In the genomic region with DNA sequence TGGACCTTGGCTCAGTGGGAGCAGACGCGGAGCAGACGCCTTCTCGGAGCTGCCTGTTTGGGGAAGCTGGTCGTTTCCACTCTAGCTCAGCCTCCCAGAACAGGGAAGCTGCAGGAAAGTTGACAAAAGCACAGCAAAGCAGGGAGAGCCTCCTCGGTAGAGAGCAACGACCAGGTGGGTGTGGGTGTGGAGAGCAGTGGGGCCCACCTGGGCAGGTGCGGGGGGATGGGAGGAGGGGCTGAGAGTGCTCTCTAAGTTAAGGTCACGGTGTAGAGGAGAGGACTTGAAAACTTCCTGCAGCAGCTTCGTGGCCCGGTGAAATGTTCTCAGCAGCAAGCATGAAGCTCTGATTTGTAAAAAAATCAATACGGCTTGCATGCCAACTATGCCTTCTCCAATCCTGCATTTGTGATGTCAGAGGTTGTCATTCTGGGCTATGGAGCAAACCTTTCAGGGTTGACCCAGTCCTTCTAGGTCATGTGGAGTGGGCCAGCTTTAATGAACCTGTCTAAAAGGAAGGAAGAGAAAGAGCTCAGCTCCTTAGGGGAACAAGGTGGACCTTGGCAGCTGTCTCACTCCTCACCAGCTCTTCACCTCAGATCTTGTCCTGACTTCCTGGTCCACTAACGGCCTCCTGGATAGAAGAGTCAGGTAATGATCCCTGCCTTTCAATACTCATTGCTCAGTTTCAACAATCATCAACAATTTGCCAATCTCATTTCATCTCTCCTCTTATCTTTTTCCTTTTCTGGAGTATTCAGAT, we compare ENCODE assay signal across 7 cellular contexts.
DNase-seq lines count a peak whose midpoint lies in the region; ATAC-seq and TF ChIP-seq lines count a peak whose summit lies in the region.

No MANE protein-coding gene starts in this region.

- no peaks in the 10 kb centered on the region for H3K27me3 Mint-ChIP-seq in activated T-helper 1 cell treated with anti-CD3 and anti-CD28 coated beads, Interleukin-12 subunit alpha, Interleukin-12 subunit beta, Interleukin-2, Interleukin-4 antibody, amounts not matched to agents 30 ng/mL and 10 ng/mL and 1 ng/mL, durations not matched to agents 14 hours and 24 hours and 36 hours (ENCODE audit: insufficient read depth)
- H3K27me3 Mint-ChIP-seq in natural killer cell treated with Interleukin-12 subunit alpha and Interleukin-12 subunit beta and Interleukin-15 and Interleukin-18, amount 100 ng/mL, for 72 hours = peaks cover 0 to 29% of the 10 kb centered on the region in 2 donors

- H3K9me3 Mint-ChIP-seq in activated T-helper 1 cell treated with anti-CD3 and anti-CD28 coated beads, Interleukin-12 subunit alpha, Interleukin-12 subunit beta, Interleukin-2, Interleukin-4 antibody, amounts not matched to agents 30 ng/mL and 10 ng/mL and 1 ng/mL, durations not matched to agents 14 hours and 24 hours and 36 hours = no peaks in the 10 kb centered on the region
- no peaks in the 10 kb centered on the region for H3K9me3 Mint-ChIP-seq in natural killer cell treated with Interleukin-12 subunit alpha and Interleukin-12 subunit beta and Interleukin-15 and Interleukin-18, amount 100 ng/mL, for 72 hours

- no peak for DNase-seq in activated T-helper 1 cell treated with anti-CD3 and anti-CD28 coated beads, Interleukin-12 subunit alpha, Interleukin-12 subunit beta, Interleukin-2, Interleukin-4 antibody, amounts not matched to agents 30 ng/mL and 10 ng/mL and 1 ng/mL, durations not matched to agents 14 hours and 24 hours and 36 hours (ENCODE audit: low spot score)
- no peak for DNase-seq in natural killer cell treated with Interleukin-12 subunit alpha and Interleukin-12 subunit beta and Interleukin-15 and Interleukin-18, amount 100 ng/mL, for 72 hours (ENCODE audit: low spot score)
- DNase-seq in kidney glomerular epithelial cell (lab: John Stamatoyannopoulos, UW) = no peak
- DNase-seq in BE2C = no peak

- TF ChIP-seq CTCF in BE2C (IDR thresholded peaks at IDR 0.05; ENCODE audit: low read depth, low read length) = no peak

- no peaks in the 10 kb centered on the region for H3K4me1 ChIP-seq in BE2C

- H3K4me1 Mint-ChIP-seq in activated T-helper 1 cell treated with anti-CD3 and anti-CD28 coated beads, Interleukin-12 subunit alpha, Interleukin-12 subunit beta, Interleukin-2, Interleukin-4 antibody, amounts not matched to agents 30 ng/mL and 10 ng/mL and 1 ng/mL, durations not matched to agents 14 hours and 24 hours and 36 hours (ENCODE audit: low read depth) = peaks cover 69% of the 10 kb centered on the region
- peaks cover 22 to 23% of the 10 kb centered on the region in 2 donors for H3K4me1 Mint-ChIP-seq in natural killer cell treated with Interleukin-12 subunit alpha and Interleukin-12 subunit beta and Interleukin-15 and Interleukin-18, amount 100 ng/mL, for 72 hours (ENCODE audit: low read depth in 2 of 2)

- H3K4me3 Mint-ChIP-seq in activated T-helper 1 cell treated with anti-CD3 and anti-CD28 coated beads, Interleukin-12 subunit alpha, Interleukin-12 subunit beta, Interleukin-2, Interleukin-4 antibody, amounts not matched to agents 30 ng/mL and 10 ng/mL and 1 ng/mL, durations not matched to agents 14 hours and 24 hours and 36 hours = peak overlapping the region; percentile 86
- peak overlapping the region; percentile 80 for H3K4me3 Mint-ChIP-seq in natural killer cell treated with Interleukin-12 subunit alpha and Interleukin-12 subunit beta and Interleukin-15 and Interleukin-18, amount 100 ng/mL, for 72 hours

- peak overlapping the region; percentile 95 for H3K27ac Mint-ChIP-seq in activated T-helper 1 cell treated with anti-CD3 and anti-CD28 coated beads, Interleukin-12 subunit alpha, Interleukin-12 subunit beta, Interleukin-2, Interleukin-4 antibody, amounts not matched to agents 30 ng/mL and 10 ng/mL and 1 ng/mL, durations not matched to agents 14 hours and 24 hours and 36 hours
- peak overlapping the region; percentile 31 to 47 for H3K27ac Mint-ChIP-seq in natural killer cell treated with Interleukin-12 subunit alpha and Interleukin-12 subunit beta and Interleukin-15 and Interleukin-18, amount 100 ng/mL, for 72 hours

- no peaks in the 10 kb centered on the region for H3K36me3 Mint-ChIP-seq in activated T-helper 1 cell treated with anti-CD3 and anti-CD28 coated beads, Interleukin-12 subunit alpha, Interleukin-12 subunit beta, Interleukin-2, Interleukin-4 antibody, amounts not matched to agents 30 ng/mL and 10 ng/mL and 1 ng/mL, durations not matched to agents 14 hours and 24 hours and 36 hours (ENCODE audit: low read depth)
- no peaks in the 10 kb centered on the region for H3K36me3 Mint-ChIP-seq in natural killer cell treated with Interleukin-12 subunit alpha and Interleukin-12 subunit beta and Interleukin-15 and Interleukin-18, amount 100 ng/mL, for 72 hours

- H3K4me3 ChIP-seq in BE2C (ENCODE audit: low read depth, low read length) = no peak overlapping the region

- ATAC-seq in GM18511 (IDR thresholded peaks at IDR 0.05; ENCODE audit: unreplicated experiment) = peak; percentile 15
- peak; percentile 15 for ATAC-seq in HG02884 (IDR thresholded peaks at IDR 0.05; ENCODE audit: unreplicated experiment)
- no peak for ATAC-seq in natural killer cell treated with Interleukin-12 subunit alpha and Interleukin-12 subunit beta and Interleukin-15 and Interleukin-18, amount 100 ng/mL, for 72 hours
- ATAC-seq in HG02610 (IDR thresholded peaks at IDR 0.05; ENCODE audit: unreplicated experiment) = no peak

- intact Hi-C loops in activated T-helper 1 cell treated with anti-CD3 and anti-CD28 coated beads, Interleukin-12 subunit alpha, Interleukin-12 subunit beta, Interleukin-2, Interleukin-4 antibody, amounts not matched to agents 30 ng/mL and 10 ng/mL and 1 ng/mL, durations not matched to agents 14 hours and 24 hours and 36 hours (cut with micrococcal nuclease) = loop anchor here (5.0 to 10.0 kb wide), 4 partner anchors 369 to 1111 kb away; partner anchors contain the start of genes KATNAL1 and UBE2L5

- no peaks in the 10 kb centered on the region for H3K36me3 ChIP-seq in BE2C

- H3K27me3 ChIP-seq in BE2C = no peaks in the 10 kb centered on the region

- no peaks in the 10 kb centered on the region for H3K9me3 ChIP-seq in BE2C

Comparison
In these comparisons a context has a peak if more than half of its experiments do, and no peak if none do; other contexts are left out.
1. ATAC-seq: peak in GM18511 (single experiment) and HG02884 (single experiment); none in natural killer cell treated with Interleukin-12 subunit alpha and Interleukin-12 subunit beta and Interleukin-15 and Interleukin-18, amount 100 ng/mL, for 72 hours (0 of 2) and HG02610 (single experiment).